Comparison of ENCODE assay signal across 8 cellular contexts in genomic region chr20:8721098-8721497, GRCh38.
DNase-seq lines count a peak whose midpoint lies in the region; ATAC-seq, FAIRE-seq and TF ChIP-seq lines count a peak whose summit lies in the region.

No MANE protein-coding gene starts in this region.

- H3F3A ChIP-seq in SK-N-SH (replicated peaks; ENCODE audit: insufficient read depth), result peaks cover 5% of the 10 kb centered on the region

- H3K27me3 Mint-ChIP-seq in nephron (ENCODE audit: low read depth), result no peaks in the 10 kb centered on the region

- H3K27me3 ChIP-seq in BJ (ENCODE audit: control insufficient read depth, insufficient read depth, low read length) (no peaks in the 10 kb centered on the region), SK-N-SH (ENCODE audit: insufficient read depth) (no peaks in the 10 kb centered on the region)

- peaks cover 0 to 9% of the 10 kb centered on the region in 2 experiments; a peak in 1 of 4 replicates for H3K4me1 ChIP-seq in SK-N-SH (ENCODE audit: control insufficient read depth in 1 of 2, insufficient read depth in 2 of 2, low read depth in 1 of 2, low read length in 1 of 2)

- peaks cover 15% of the 10 kb centered on the region for H3K36me3 Mint-ChIP-seq in nephron (ENCODE audit: low read depth)

- peak; percentile 56 for FAIRE-seq in GM19239 (lab: Jason Lieb, UNC)

- no peak for DNase-seq in BJ (ENCODE audit: low read depth)
- DNase-seq in GM19239 (ENCODE audit: insufficient read length, low spot score), result peak; percentile 3
- peak; percentile 78 for DNase-seq in NCI-H1105 treated with DMSO at 0.1 percent for 48 hours (lab: John Stamatoyannopoulos, UW)
- peak; percentile 42 for DNase-seq in SK-N-SH
- DNase-seq in GM19238 (ENCODE audit: insufficient read length, low spot score), result no peak

- CTCF ChIA-PET in BJ (lab: Yijun Ruan, JAX), result interaction anchor here (0.8 to 5.4 kb wide), 65 partner anchors 8 to 795 kb away, joined by 3 to 183 read pairs (median 6); partner anchors contain the start of gene PLCB1
- CTCF ChIA-PET in SK-N-SH (lab: Yijun Ruan, JAX), result interaction anchor here (0.5 to 6.9 kb wide), 114 partner anchors 9 to 1891 kb away, joined by 3 to 269 read pairs (median 5); partner anchors contain the start of genes PLCB1 and TMX4

- H3K9me3 Mint-ChIP-seq in nephron, result no peaks in the 10 kb centered on the region

- no peaks in the 10 kb centered on the region for H3K4me1 Mint-ChIP-seq in nephron

- H3K9ac ChIP-seq in SK-N-SH, result no peak overlapping the region

- no peaks in the 10 kb centered on the region for H3K9me2 ChIP-seq in SK-N-SH

- no peak overlapping the region for H3K4me2 ChIP-seq in SK-N-SH

- ATAC-seq in esophagus mucosa (peak; percentile 47), GM21529 (IDR thresholded peaks at IDR 0.05; ENCODE audit: unreplicated experiment) (no peak)

- no peak overlapping the region for H3K4me3 Mint-ChIP-seq in nephron

- no peaks in the 10 kb centered on the region for H3K36me3 ChIP-seq in BJ (ENCODE audit: control insufficient read depth, insufficient read depth, low read length)
- H3K36me3 ChIP-seq in SK-N-SH (replicated peaks in 1 of 2; ENCODE audit: control insufficient read depth in 1 of 2, insufficient read depth in 2 of 2, low read length in 1 of 2), result peaks cover 8 to 28% of the 10 kb centered on the region in 2 experiments

- TF ChIP-seq EP300 in SK-N-SH (IDR thresholded peaks at IDR 0.05; ENCODE audit: borderline replicate concordance in 1 of 2, low read depth in 1 of 2, low read length in 1 of 2), result no peak

- no peaks in the 10 kb centered on the region for H3K9me3 ChIP-seq in SK-N-SH

- no peaks in the 10 kb centered on the region for H3K79me2 ChIP-seq in SK-N-SH (ENCODE audit: insufficient read depth)

- TF ChIP-seq CTCF in BJ (IDR thresholded peaks at IDR 0.05; ENCODE audit: insufficient read depth, low read depth, low read length) (peak; percentile 78), SK-N-SH (IDR thresholded peaks at IDR 0.05) (peak; percentile 91), nephron (IDR thresholded peaks at IDR 0.05; ENCODE audit: unreplicated experiment in 3 of 3) (peak; percentile 88 to 91 (median 89))

- H4K20me1 ChIP-seq in SK-N-SH (ENCODE audit: insufficient read depth), result no peaks in the 10 kb centered on the region

- POLR2A ChIA-PET in BJ (lab: Charles Lee) (no interaction called here), SK-N-SH (lab: Yijun Ruan, JAX) (interaction anchor here (1.5 kb wide), 1 partner anchor 785 kb away, joined by 5 read pairs; no protein-coding TSS in a partner anchor)

- H3K27ac ChIP-seq in SK-N-SH (ENCODE audit: low read depth in 2 of 2, low read length in 1 of 2), result no peak overlapping the region

- 2% methylated on average over 5 of the region's 5 CpGs for WGBS in SK-N-SH (ENCODE audit: low lambda C conversion rate)

- peak overlapping the region in 1 of 3 experiments; percentile 32 for H3K27ac Mint-ChIP-seq in nephron

- H3K4me3 ChIP-seq in BJ (ENCODE audit: low read depth, low read length) (no peak overlapping the region), SK-N-SH (ENCODE audit: low read depth in 2 of 2, low read length in 1 of 2) (peak overlapping the region in 1 of 2 experiments; percentile 2; a peak in 1 of 4 replicates)

- H2AFZ ChIP-seq in SK-N-SH (ENCODE audit: low read depth), result no peak overlapping the region

- TF ChIP-seq RAD21 in SK-N-SH (IDR thresholded peaks at IDR 0.05; ENCODE audit: low read length), result peak; percentile 95

TF ChIP-seq in SK-N-SH, 30 proteins besides CTCF, POLR2A, EP300 and RAD21:
- no peak for TF ChIP-seq USF1 (IDR thresholded peaks at IDR 0.05; ENCODE audit: borderline replicate concordance, low read depth)
- peak; percentile 82 for TF ChIP-seq SMC3 (IDR thresholded peaks at IDR 0.05; ENCODE audit: low read depth, low read length)
- peak; percentile 7; the same call in 1 of the 2 replicates for TF ChIP-seq RCOR1 (IDR thresholded peaks at IDR 0.05; ENCODE audit: low read length)

Comparison
In these comparisons a context has a peak if more than half of its experiments do, and no peak if none do; other contexts are left out.
1. DNase-seq: peak in GM19239 (single experiment), NCI-H1105 treated with DMSO at 0.1 percent for 48 hours (single experiment) and SK-N-SH (single experiment); none in BJ (single experiment) and GM19238 (single experiment).
2. Peak in every context shown above with its lines, with median percentiles within 50 percentile points of each other: CTCF ChIP-seq.